18 cellular contexts compared by ENCODE assay signal in genomic region chr1:118618618-118619340, GRCh38.
DNase-seq lines count a peak whose midpoint lies in the region; ATAC-seq and TF ChIP-seq lines count a peak whose summit lies in the region.
"Had no signal": no experiment of that assay in that cellular context is flagged by ENCODE, and none has a peak within 500 bp of the region (broad histone marks: within the 10 kb centered on the region; RNA-seq: fewer than 3 reads in every experiment).

No MANE protein-coding gene starts in this region.

- CTCF ChIA-PET in CD8-positive, alpha-beta T cell (lab: Charles Lee), result no interaction called here

- H3K27me3 Mint-ChIP-seq in CD8-positive, alpha-beta T cell (ENCODE audit: low read depth), result no peaks in the 10 kb centered on the region
- H3K27me3 Mint-ChIP-seq: CD4-positive, alpha-beta T cell had no signal

- H3K36me3 ChIP-seq in CD8-positive, alpha-beta T cell (ENCODE audit: insufficient read depth, low read length), result no peaks in the 10 kb centered on the region
- H3K36me3 ChIP-seq in colonic mucosa, result no peaks in the 10 kb centered on the region
- H3K36me3 ChIP-seq: SJSA1 had no signal

- no peak for ATAC-seq in CD8-positive, alpha-beta T cell
- ATAC-seq: A549 had no signal

- H3K4me1 ChIP-seq in CD8-positive, alpha-beta T cell (ENCODE audit: insufficient read depth, low read length), result no peaks in the 10 kb centered on the region
- H3K4me1 ChIP-seq in colonic mucosa, result no peaks in the 10 kb centered on the region
- H3K4me1 ChIP-seq: A549, SJSA1 had no signal

- H3K27ac Mint-ChIP-seq in CD8-positive, alpha-beta T cell, result no peak overlapping the region
- H3K27ac Mint-ChIP-seq: CD4-positive, alpha-beta T cell had no signal

- no peak overlapping the region for H3K4me3 Mint-ChIP-seq in CD8-positive, alpha-beta T cell
- H3K4me3 Mint-ChIP-seq: CD4-positive, alpha-beta T cell had no signal

- no peak for TF ChIP-seq CTCF in fibroblast of the aortic adventitia (IDR thresholded peaks at IDR 0.05; ENCODE audit: insufficient read depth, low read length)
- TF ChIP-seq CTCF in CD8-positive, alpha-beta T cell (IDR thresholded peaks at IDR 0.05), result no peak
- no peak for TF ChIP-seq CTCF in colonic mucosa (IDR thresholded peaks at IDR 0.05)

- no peak overlapping the region for H3K9ac ChIP-seq in colonic mucosa (ENCODE audit: low read depth in 2 of 2, low read length in 2 of 2)

- H3K4me1 Mint-ChIP-seq in CD8-positive, alpha-beta T cell (ENCODE audit: low read depth), result no peaks in the 10 kb centered on the region

- no peaks in the 10 kb centered on the region for H3K27me3 ChIP-seq in CD8-positive, alpha-beta T cell (ENCODE audit: insufficient read depth, low read length)
- no peaks in the 10 kb centered on the region for H3K27me3 ChIP-seq in colonic mucosa
- H3K27me3 ChIP-seq: SJSA1 had no signal

- no peaks in the 10 kb centered on the region for H3K36me3 Mint-ChIP-seq in CD8-positive, alpha-beta T cell

- no peaks in the 10 kb centered on the region for H3K9me3 ChIP-seq in CD8-positive, alpha-beta T cell (ENCODE audit: low read length)
- H3K9me3 ChIP-seq in colonic mucosa, result no peaks in the 10 kb centered on the region
- H3K9me3 ChIP-seq: A549, SJSA1 had no signal

- DNase-seq in EH (ENCODE audit: low read depth) (peak; percentile 5), NCI-H446 treated with DMSO at 0.1 percent for 48 hours (lab: John Stamatoyannopoulos, UW) (peak; percentile 40), fibroblast of the aortic adventitia (ENCODE audit: low read depth) (peak; percentile 1), stromal cell of bone marrow (ENCODE audit: low read depth) (peak; percentile 4), NCI-H1694 treated with DMSO at 0.1 percent for 48 hours (lab: John Stamatoyannopoulos, UW) (no peak), colonic mucosa (no peak)
- no peak for DNase-seq in CD8-positive, alpha-beta T cell
- DNase-seq: CD4-positive, alpha-beta T cell; DND-41; HCEC 1CT; KBM-7; NCI-H1417; NCI-H187; NCI-H526 treated with DMSO at 0.1 percent for 48 hours; OCI-M1 had no signal

- H3K4me3 ChIP-seq in fibroblast of the aortic adventitia (ENCODE audit: low read depth, low read length) (no peak overlapping the region), colonic mucosa (no peak overlapping the region)
- no peak overlapping the region for H3K4me3 ChIP-seq in CD8-positive, alpha-beta T cell (ENCODE audit: low read depth, low read length)
- H3K4me3 ChIP-seq: A549, SJSA1 had no signal

- H3K9me3 Mint-ChIP-seq in CD8-positive, alpha-beta T cell, result peaks cover 9% of the 10 kb centered on the region

- intact Hi-C loops in CD8-positive, alpha-beta T cell (cut with DNase I, micrococcal nuclease), result no loop called here
- intact Hi-C loops in colonic mucosa (cut with DNase I), result no loop called here

- POLR2A ChIA-PET in CD8-positive, alpha-beta T cell (lab: Charles Lee), result no interaction called here

- H3K27ac ChIP-seq in CD8-positive, alpha-beta T cell (ENCODE audit: low read depth, low read length), result no peak overlapping the region
- no peak overlapping the region for H3K27ac ChIP-seq in colonic mucosa
- H3K27ac ChIP-seq: A549, HL-60, SJSA1 had no signal

Comparison
In these comparisons a context has a peak if more than half of its experiments do, and no peak if none do; other contexts are left out.
1. DNase-seq: peak in EH (single experiment), NCI-H446 treated with DMSO at 0.1 percent for 48 hours (single experiment), fibroblast of the aortic adventitia (single experiment) and stromal cell of bone marrow (single experiment); none in NCI-H1694 treated with DMSO at 0.1 percent for 48 hours (single experiment), CD8-positive, alpha-beta T cell (0 of 7) and colonic mucosa (single experiment).